22 cellular contexts compared by ENCODE assay signal in the genomic region with DNA sequence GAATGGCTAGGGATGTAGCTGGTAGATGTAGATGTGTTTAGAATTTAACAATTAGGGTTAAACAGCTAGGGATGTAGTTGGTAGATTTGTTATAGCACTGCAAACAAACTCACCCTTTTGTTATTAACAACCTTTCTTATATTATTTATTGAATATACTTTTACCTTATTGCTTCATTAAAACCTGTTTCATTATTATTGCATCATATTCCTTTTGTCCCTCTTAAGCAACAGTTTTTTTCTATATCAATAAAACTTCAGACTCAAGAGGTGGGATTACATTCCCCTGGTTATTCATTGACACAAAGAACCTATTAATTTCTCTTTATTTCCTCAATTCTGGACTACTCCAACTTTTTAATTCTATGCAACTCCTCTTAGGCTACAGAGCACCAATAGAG.
"Had no signal": no experiment of that assay in that cellular context is flagged by ENCODE, and none has a peak within 500 bp of the region (broad histone marks: within the 10 kb centered on the region; RNA-seq: fewer than 3 reads in every experiment).

No MANE protein-coding gene starts in this region.

- H2AFZ ChIP-seq: hepatocyte had no signal

- H3K4me1 ChIP-seq: esophagus muscularis mucosa, foreskin keratinocyte, gastroesophageal sphincter, heart left ventricle, left lung, lower lobe of right lung had no signal

- ATAC-seq: foreskin keratinocyte, gastroesophageal sphincter, heart left ventricle, left cardiac atrium, left lung, left ventricle myocardium superior, lower lobe of right lung, mucosa of descending colon had no signal

- H3K27ac ChIP-seq: coronary artery, dorsolateral prefrontal cortex, esophagus muscularis mucosa, foreskin keratinocyte, gastroesophageal sphincter, heart left ventricle, hepatocyte, left lung, lower lobe of right lung had no signal

- H3K4me2 ChIP-seq: hepatocyte had no signal

- H3K36me3 ChIP-seq: esophagus muscularis mucosa, gastroesophageal sphincter, heart left ventricle, left lung, lower lobe of right lung had no signal

- H3K9me3 ChIP-seq: esophagus muscularis mucosa, gastroesophageal sphincter, heart left ventricle, lower lobe of right lung, mucosa of descending colon had no signal

- H3K4me3 ChIP-seq: coronary artery, dorsolateral prefrontal cortex, esophagus muscularis mucosa, gastroesophageal sphincter, heart left ventricle, hepatocyte, left lung, lower lobe of right lung, mucosa of descending colon had no signal

- FAIRE-seq: colon, endothelial cell of umbilical vein, frontal cortex had no signal

- DNase-seq: dermis blood vessel endothelial cell; dorsolateral prefrontal cortex; effector CD4-positive, alpha-beta T cell; effector memory CD4-positive, alpha-beta T cell; foreskin keratinocyte; heart left ventricle; hypothalamus; immature natural killer cell; islet precursor cell; left cardiac atrium; left lung; left ventricle myocardium superior; lower lobe of right lung; mesenchymal stem cell; mucosa of descending colon had no signal

- H3K79me2 ChIP-seq: hepatocyte had no signal

- H3K27me3 ChIP-seq: dorsolateral prefrontal cortex, esophagus muscularis mucosa, foreskin keratinocyte, gastroesophageal sphincter, heart left ventricle, hepatocyte, left lung had no signal
